ENCODE assay signal across 9 cellular contexts in genomic region chr11:64924910-64925284, GRCh38. TPM values are rescaled to one million over a fixed set of nuclear protein-coding genes. Genes with fewer than 3 reads are reported as not detected.
DNase-seq lines count a peak whose midpoint lies in the region; ATAC-seq lines count a peak whose summit lies in the region.
"Had no signal": no experiment of that assay in that cellular context is flagged by ENCODE, and none has a peak within 500 bp of the region (broad histone marks: within the 10 kb centered on the region; RNA-seq: fewer than 3 reads in every experiment).

No MANE protein-coding gene starts in this region.

- H3K27me3 Mint-ChIP-seq in activated naive CD8-positive, alpha-beta T cell = no peaks in the 10 kb centered on the region

- peak overlapping the region; percentile 85 for H3K4me3 Mint-ChIP-seq in activated naive CD8-positive, alpha-beta T cell

- H3K27ac ChIP-seq in right cardiac atrium (ENCODE audit: low read length) (no peak overlapping the region), skin epidermis (peak overlapping the region; percentile 32 to 98 (median 94))

- H3K27ac Mint-ChIP-seq in activated naive CD8-positive, alpha-beta T cell = no peak overlapping the region

- H3K36me3 Mint-ChIP-seq in activated naive CD8-positive, alpha-beta T cell = no peaks in the 10 kb centered on the region

- under 1% methylated on average over 24 of the region's 24 CpGs for WGBS in right cardiac atrium

- H3K4me3 ChIP-seq in right cardiac atrium (ENCODE audit: low read length) (peak overlapping the region; percentile 75), skin epidermis (peak overlapping the region; percentile 67 to 99 (median 92))

- peak; percentile 9 for ATAC-seq in HG03066 (IDR thresholded peaks at IDR 0.05; ENCODE audit: low read depth, unreplicated experiment)
- no peak for ATAC-seq in right cardiac atrium

- peak; percentile 3 for DNase-seq in CD1c-positive myeloid dendritic cell (ENCODE audit: extremely low spot score)
- DNase-seq in right cardiac atrium = no peak
- no peak for DNase-seq in NCI-H510A treated with DMSO at 0.1 percent for 48 hours (lab: John Stamatoyannopoulos, UW)
- no peak for DNase-seq in stimulated activated CD4-positive, alpha-beta T cell treated with anti-CD3 and anti-CD28 coated beads, Interleukin-2, amount 100 ng/mL, for 48 hours
- no peak for DNase-seq in NOMO-1 treated with DMSO at 0.1 percent for 48 hours (lab: John Stamatoyannopoulos, UW; ENCODE audit: unreplicated experiment)

- no peaks in the 10 kb centered on the region for H3K9me3 ChIP-seq in right cardiac atrium (ENCODE audit: control insufficient read depth, low read length)

- H3K9me3 Mint-ChIP-seq in activated naive CD8-positive, alpha-beta T cell (ENCODE audit: low read depth) = no peaks in the 10 kb centered on the region

- H3K4me1 Mint-ChIP-seq in activated naive CD8-positive, alpha-beta T cell (ENCODE audit: low read depth) = peaks cover 13% of the 10 kb centered on the region

- H3K27me3 ChIP-seq in right cardiac atrium (ENCODE audit: control insufficient read depth, insufficient read depth) = no peaks in the 10 kb centered on the region

- no peaks in the 10 kb centered on the region for H3K4me1 ChIP-seq in right cardiac atrium (ENCODE audit: control insufficient read depth, insufficient read depth, low read length)

- intact Hi-C loops in right cardiac atrium (cut with DNase I) = loop anchor here in 1 of 4 donors (10.0 kb wide), 1 partner anchor 90 kb away; the partner anchor contains the start of gene ARL2

RNA-seq across cellular contexts. Expression of gene PPP2R5B, which starts 0.4 kb away (rescaled TPM):
- total RNA-seq in right cardiac atrium = 10 to 100 TPM; 21.7 to 28.0 (median 24.6) TPM
- polyA plus RNA-seq in right cardiac atrium = 28.9 TPM

RNA-seq across cellular contexts. Expression of gene ATG2A, which starts 7.9 kb away (rescaled TPM):
- 10 to 100 TPM; 13.3 to 17.9 (median 15.3) TPM for total RNA-seq in right cardiac atrium
- 13.6 TPM for polyA plus RNA-seq in right cardiac atrium

RNA-seq across cellular contexts. Expression of gene GPHA2, which starts 10.8 kb away (rescaled TPM):
- not detected for total RNA-seq in right cardiac atrium
- polyA plus RNA-seq in right cardiac atrium = not detected
- total RNA-seq: HT1080 had no signal

RNA-seq across cellular contexts. Expression of gene EHD1, which starts 46.5 kb away (rescaled TPM):
- 10 to 100 TPM; 23.4 to 35.3 (median 31.4) TPM for total RNA-seq in right cardiac atrium
- 20.8 TPM for polyA plus RNA-seq in right cardiac atrium

RNA-seq across cellular contexts. Expression of gene MAJIN, which starts 47.0 kb away (rescaled TPM):
- not detected for total RNA-seq in right cardiac atrium
- polyA plus RNA-seq in right cardiac atrium = not detected
- total RNA-seq: HT1080 had no signal
